11 cellular contexts compared by ENCODE assay signal in the genomic region with DNA sequence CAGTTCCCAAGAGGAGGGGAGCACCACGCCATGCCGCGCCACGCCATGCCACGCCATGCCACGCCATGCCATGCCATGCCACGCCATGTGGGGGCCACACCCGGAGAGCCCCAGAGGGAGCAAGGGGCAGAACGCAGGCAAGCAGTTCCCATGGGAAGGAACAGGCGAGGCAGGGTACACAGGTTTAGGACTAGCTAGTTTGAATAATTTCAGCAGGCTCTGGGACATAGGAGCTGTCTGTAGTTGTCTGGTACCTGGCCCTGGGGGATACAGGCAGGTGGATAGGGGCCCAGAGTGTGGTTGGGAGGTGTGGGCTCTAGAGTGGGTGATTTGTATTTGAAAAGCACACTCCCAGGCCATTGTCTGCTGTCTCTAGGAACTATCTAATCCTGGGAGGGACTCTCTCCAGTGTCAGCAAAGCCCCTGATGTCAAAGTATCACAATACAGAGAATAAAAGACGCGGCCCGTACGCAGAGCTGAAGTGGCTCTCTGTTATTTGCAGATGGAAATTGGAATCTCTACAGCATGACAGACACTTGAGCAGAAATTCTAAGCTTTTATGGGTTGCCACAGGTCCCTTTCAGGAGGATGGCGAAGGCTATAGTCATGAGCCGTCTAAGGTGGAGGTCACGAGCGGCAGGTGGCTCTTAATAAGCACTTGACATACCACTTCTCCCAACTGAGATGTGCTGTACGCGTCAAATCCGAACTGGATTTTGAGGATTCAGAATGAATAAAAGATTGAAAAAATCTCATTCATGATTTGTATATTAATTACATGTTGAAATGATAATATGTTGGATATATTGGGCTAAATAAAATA.
DNase-seq lines count a peak whose midpoint lies in the region; ATAC-seq and TF ChIP-seq lines count a peak whose summit lies in the region.
"Had no signal": no experiment of that assay in that cellular context is flagged by ENCODE, and none has a peak within 500 bp of the region (broad histone marks: within the 10 kb centered on the region; RNA-seq: fewer than 3 reads in every experiment).

No MANE protein-coding gene starts in this region.

- CTCF ChIA-PET in activated naive CD4-positive, alpha-beta T cell treated with anti-CD3 and anti-CD28 coated beads for 36 hours (lab: Charles Lee) = no interaction called here

- H3K4me1 Mint-ChIP-seq in mesothelial cell of epicardium = peaks cover 28% of the 10 kb centered on the region
- no peaks in the 10 kb centered on the region for H3K4me1 Mint-ChIP-seq in stimulated activated memory B cell treated with anti-CD40 and anti-IgM and Interleukin-4, amounts not matched to agents 10 μg/mL and 1 μg/mL and 100 μg/mL, for 72 hours
- no peaks in the 10 kb centered on the region for H3K4me1 Mint-ChIP-seq in activated naive CD4-positive, alpha-beta T cell treated with anti-CD3 and anti-CD28 coated beads for 36 hours (ENCODE audit: low read depth)
- H3K4me1 Mint-ChIP-seq: activated naive CD8-positive, alpha-beta T cell treated with anti-CD3 and anti-CD28 coated beads for 36 hours had no signal

- peaks cover 31% of the 10 kb centered on the region for H3K27me3 Mint-ChIP-seq in mesothelial cell of epicardium (ENCODE audit: low read depth)
- peaks cover 63% of the 10 kb centered on the region for H3K27me3 Mint-ChIP-seq in stimulated activated memory B cell treated with anti-CD40 and anti-IgM and Interleukin-4, amounts not matched to agents 10 μg/mL and 1 μg/mL and 100 μg/mL, for 72 hours
- H3K27me3 Mint-ChIP-seq in activated naive CD4-positive, alpha-beta T cell treated with anti-CD3 and anti-CD28 coated beads for 36 hours (ENCODE audit: low read depth) = no peaks in the 10 kb centered on the region
- H3K27me3 Mint-ChIP-seq: activated naive CD8-positive, alpha-beta T cell treated with anti-CD3 and anti-CD28 coated beads for 36 hours had no signal

- TF ChIP-seq CTCF in mesothelial cell of epicardium (IDR thresholded peaks at IDR 0.05; ENCODE audit: unreplicated experiment) = no peak

- H3K9me3 Mint-ChIP-seq in mesothelial cell of epicardium = peaks cover 15% of the 10 kb centered on the region
- peaks cover 5% of the 10 kb centered on the region for H3K9me3 Mint-ChIP-seq in stimulated activated memory B cell treated with anti-CD40 and anti-IgM and Interleukin-4, amounts not matched to agents 10 μg/mL and 1 μg/mL and 100 μg/mL, for 72 hours
- H3K9me3 Mint-ChIP-seq in activated naive CD4-positive, alpha-beta T cell treated with anti-CD3 and anti-CD28 coated beads for 36 hours = peaks cover 11% of the 10 kb centered on the region

- H3K4me3 Mint-ChIP-seq in mesothelial cell of epicardium = no peak overlapping the region
- no peak overlapping the region for H3K4me3 Mint-ChIP-seq in stimulated activated memory B cell treated with anti-CD40 and anti-IgM and Interleukin-4, amounts not matched to agents 10 μg/mL and 1 μg/mL and 100 μg/mL, for 72 hours
- H3K4me3 Mint-ChIP-seq in activated naive CD4-positive, alpha-beta T cell treated with anti-CD3 and anti-CD28 coated beads for 36 hours = no peak overlapping the region
- H3K4me3 Mint-ChIP-seq: activated naive CD8-positive, alpha-beta T cell treated with anti-CD3 and anti-CD28 coated beads for 36 hours; CD4-positive, CD25-positive, alpha-beta regulatory T cell had no signal

- ATAC-seq in HG03520 (IDR thresholded peaks at IDR 0.05; ENCODE audit: unreplicated experiment) = no peak
- no peak for ATAC-seq in stimulated activated memory B cell treated with anti-CD40 and anti-IgM and Interleukin-4, amounts not matched to agents 10 μg/mL and 1 μg/mL and 100 μg/mL, for 72 hours

- intact Hi-C loops in activated naive CD4-positive, alpha-beta T cell treated with anti-CD3 and anti-CD28 coated beads for 36 hours (cut with micrococcal nuclease) = no loop called here

- DNase-seq in DMS79 (lab: John Stamatoyannopoulos, UW) (peak; percentile 89), NCI-H128 (lab: John Stamatoyannopoulos, UW; ENCODE audit: unreplicated experiment) (peak; percentile 85), NCI-H774 (lab: John Stamatoyannopoulos, UW) (peak; percentile 82), mesothelial cell of epicardium (ENCODE audit: low spot score in 2 of 2, unreplicated experiment in 2 of 2) (no peak), RPMI8226 (no peak)
- DNase-seq in activated naive CD4-positive, alpha-beta T cell treated with anti-CD3 and anti-CD28 coated beads for 36 hours = no peak
- DNase-seq: activated naive CD8-positive, alpha-beta T cell treated with anti-CD3 and anti-CD28 coated beads for 36 hours; CD4-positive, CD25-positive, alpha-beta regulatory T cell; T-helper 1 cell had no signal

- peaks cover 4% of the 10 kb centered on the region for H3K36me3 Mint-ChIP-seq in mesothelial cell of epicardium
- H3K36me3 Mint-ChIP-seq in stimulated activated memory B cell treated with anti-CD40 and anti-IgM and Interleukin-4, amounts not matched to agents 10 μg/mL and 1 μg/mL and 100 μg/mL, for 72 hours = no peaks in the 10 kb centered on the region
- no peaks in the 10 kb centered on the region for H3K36me3 Mint-ChIP-seq in activated naive CD4-positive, alpha-beta T cell treated with anti-CD3 and anti-CD28 coated beads for 36 hours (ENCODE audit: low read depth)
- H3K36me3 Mint-ChIP-seq: activated naive CD8-positive, alpha-beta T cell treated with anti-CD3 and anti-CD28 coated beads for 36 hours had no signal

- peak overlapping the region; percentile 12 for H3K27ac Mint-ChIP-seq in mesothelial cell of epicardium
- no peak overlapping the region for H3K27ac Mint-ChIP-seq in stimulated activated memory B cell treated with anti-CD40 and anti-IgM and Interleukin-4, amounts not matched to agents 10 μg/mL and 1 μg/mL and 100 μg/mL, for 72 hours
- no peak overlapping the region for H3K27ac Mint-ChIP-seq in activated naive CD4-positive, alpha-beta T cell treated with anti-CD3 and anti-CD28 coated beads for 36 hours
- H3K27ac Mint-ChIP-seq: activated naive CD8-positive, alpha-beta T cell treated with anti-CD3 and anti-CD28 coated beads for 36 hours; CD4-positive, CD25-positive, alpha-beta regulatory T cell had no signal

Comparison
In these comparisons a context has a peak if more than half of its experiments do, and no peak if none do; other contexts are left out.
1. DNase-seq: peak in DMS79 (single experiment), NCI-H128 (single experiment) and NCI-H774 (single experiment); none in mesothelial cell of epicardium (0 of 2), RPMI8226 (single experiment) and activated naive CD4-positive, alpha-beta T cell treated with anti-CD3 and anti-CD28 coated beads for 36 hours (single experiment).